ENCODE assay signal across 3 cellular contexts in genomic region chrY:18137718-18138117, GRCh38.
DNase-seq lines count a peak whose midpoint lies in the region; ATAC-seq, FAIRE-seq and TF ChIP-seq lines count a peak whose summit lies in the region.
"Not testable (repeated sequence)": the region's sequence is repeated elsewhere in the genome, so short reads cannot be mapped to it uniquely, and the experiment has no call there.

No MANE protein-coding gene starts in this region.

- not testable (repeated sequence) for H3K27me3 ChIP-seq in HCT116 (ENCODE audit: insufficient read depth, low read length)

- not testable (repeated sequence) for H3K27ac ChIP-seq in A549; HCT116 (ENCODE audit: low read depth, low read length)

- intact Hi-C loops in HCT116 (cut with micrococcal nuclease) = not testable (repeated sequence)

- not testable (repeated sequence) for H4K20me1 ChIP-seq in HCT116 (ENCODE audit: insufficient read depth)

- H3K4me1 ChIP-seq in A549; HCT116 (ENCODE audit: control insufficient read depth in 1 of 2, insufficient read depth in 2 of 2, low read length in 2 of 2): not testable (repeated sequence)

- not testable (repeated sequence) for DNase-seq in A549 (ENCODE audit: low read depth in 1 of 2, low spot score in 1 of 2); HCT116 (ENCODE audit: low read depth, low spot score); RCC 7860 (ENCODE audit: low spot score)

- not testable (repeated sequence) for H3K36me3 ChIP-seq in HCT116 (ENCODE audit: control insufficient read depth in 1 of 2, insufficient read depth in 2 of 2, low read length in 2 of 2)

- H3K79me2 ChIP-seq in HCT116 (ENCODE audit: insufficient read depth, low read length) = not testable (repeated sequence)

- H3K9me3 ChIP-seq in A549; HCT116 (ENCODE audit: control insufficient read depth in 1 of 2, insufficient read depth in 1 of 2, low read depth in 1 of 2, low read length in 2 of 2): not testable (repeated sequence)

- RAD21 ChIA-PET in HCT116 (lab: Charles Lee; ENCODE audit: low non-redundant PET in 1 of 2, low total read pairs in 2 of 2, uncharacterized antibody in 2 of 2, unreplicated experiment in 2 of 2) = not testable (repeated sequence)

- WGBS in A549 (ENCODE audit: missing lambda C conversion rate) = no CpG with 5 or more reads among the region's 3 CpGs

- TF ChIP-seq RAD21 in A549 (conservative IDR thresholded peaks at IDR 0.05 in 1 of 2, IDR thresholded peaks at IDR 0.05 in 1 of 2); HCT116 (IDR thresholded peaks at IDR 0.05; ENCODE audit: low read depth): not testable (repeated sequence)

- H3K4me3 ChIP-seq in A549; HCT116 (replicated peaks in 1 of 2; ENCODE audit: low read depth in 1 of 2, low read length in 2 of 2): not testable (repeated sequence)

- BruUV-seq in HCT116 (replicated peaks; lab: Mats Ljungman, UMichigan) = not testable (repeated sequence)

- peak; percentile 68 to 77; a peak in 5 of 6 replicates for ATAC-seq in A549
- ATAC-seq in HCT116 = peak; percentile 22; the same call in 1 of the 2 replicates

- not testable (repeated sequence) for H3K4me2 ChIP-seq in A549; HCT116 (ENCODE audit: low read length)

- not testable (repeated sequence) for H2AFZ ChIP-seq in HCT116 (ENCODE audit: low read depth, low read length, poor library complexity, severe bottlenecking)

- not testable (repeated sequence) for H3K9ac ChIP-seq in HCT116 (ENCODE audit: low read length)

- CTCF ChIA-PET in A549 (lab: Yijun Ruan, JAX); HCT116 (lab: Charles Lee): not testable (repeated sequence)

- not testable (repeated sequence) for TF ChIP-seq CTCF in A549 (IDR thresholded peaks at IDR 0.05); HCT116 (IDR thresholded peaks at IDR 0.05 in 2 of 3, conservative IDR thresholded peaks at IDR 0.05 in 1 of 3; ENCODE audit: borderline replicate concordance in 1 of 3, insufficient read depth in 1 of 3, low read depth in 2 of 3, low read length in 2 of 3)

- POLR2A ChIA-PET in A549 (lab: Yijun Ruan, JAX); HCT116 (lab: Charles Lee): not testable (repeated sequence)

- H3K9me2 ChIP-seq in HCT116 (ENCODE audit: insufficient read depth) = not testable (repeated sequence)

- not testable (repeated sequence) for TF ChIP-seq POLR2A in A549 (IDR thresholded peaks at IDR 0.05; ENCODE audit: low read length); HCT116 (IDR thresholded peaks at IDR 0.05; ENCODE audit: borderline replicate concordance, extremely low read depth, insufficient read depth, insufficient read length)

- TF ChIP-seq EP300 in A549 (IDR thresholded peaks at IDR 0.05) = not testable (repeated sequence)

- not testable (repeated sequence) for FAIRE-seq in A549 (lab: Jason Lieb, UNC)
- FAIRE-seq in RCC 7860 (lab: Jason Lieb, UNC) = peak; percentile 98
